1 cellular context compared by ENCODE assay signal in genomic region chr18:9234528-9234927, GRCh38.
TF ChIP-seq lines count a peak whose summit lies in the region.

No MANE protein-coding gene starts in this region.

TF ChIP-seq in WTC11, 78 proteins besides CTCF, POLR2A, EP300 and RAD21 (continued from another document):
- TF ChIP-seq, protein P1, sequence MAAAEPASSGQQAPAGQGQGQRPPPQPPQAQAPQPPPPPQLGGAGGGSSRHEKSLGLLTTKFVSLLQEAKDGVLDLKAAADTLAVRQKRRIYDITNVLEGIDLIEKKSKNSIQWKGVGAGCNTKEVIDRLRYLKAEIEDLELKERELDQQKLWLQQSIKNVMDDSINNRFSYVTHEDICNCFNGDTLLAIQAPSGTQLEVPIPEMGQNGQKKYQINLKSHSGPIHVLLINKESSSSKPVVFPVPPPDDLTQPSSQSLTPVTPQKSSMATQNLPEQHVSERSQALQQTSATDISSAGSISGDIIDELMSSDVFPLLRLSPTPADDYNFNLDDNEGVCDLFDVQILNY (CRISPR knock-in tag; IDR thresholded peaks at IDR 0.05) = no peak
- no peak for TF ChIP-seq ZMAT4 (CRISPR knock-in tag; IDR thresholded peaks at IDR 0.05)
- no peak for TF ChIP-seq USF2 (CRISPR knock-in tag; IDR thresholded peaks at IDR 0.05)
- no peak for TF ChIP-seq CBFB (CRISPR knock-in tag; IDR thresholded peaks at IDR 0.05; ENCODE audit: low read depth)
- no peak for TF ChIP-seq ZNF416 (CRISPR knock-in tag; IDR thresholded peaks at IDR 0.05)
